Comparison of ENCODE assay signal across 11 cellular contexts in the genomic region with DNA sequence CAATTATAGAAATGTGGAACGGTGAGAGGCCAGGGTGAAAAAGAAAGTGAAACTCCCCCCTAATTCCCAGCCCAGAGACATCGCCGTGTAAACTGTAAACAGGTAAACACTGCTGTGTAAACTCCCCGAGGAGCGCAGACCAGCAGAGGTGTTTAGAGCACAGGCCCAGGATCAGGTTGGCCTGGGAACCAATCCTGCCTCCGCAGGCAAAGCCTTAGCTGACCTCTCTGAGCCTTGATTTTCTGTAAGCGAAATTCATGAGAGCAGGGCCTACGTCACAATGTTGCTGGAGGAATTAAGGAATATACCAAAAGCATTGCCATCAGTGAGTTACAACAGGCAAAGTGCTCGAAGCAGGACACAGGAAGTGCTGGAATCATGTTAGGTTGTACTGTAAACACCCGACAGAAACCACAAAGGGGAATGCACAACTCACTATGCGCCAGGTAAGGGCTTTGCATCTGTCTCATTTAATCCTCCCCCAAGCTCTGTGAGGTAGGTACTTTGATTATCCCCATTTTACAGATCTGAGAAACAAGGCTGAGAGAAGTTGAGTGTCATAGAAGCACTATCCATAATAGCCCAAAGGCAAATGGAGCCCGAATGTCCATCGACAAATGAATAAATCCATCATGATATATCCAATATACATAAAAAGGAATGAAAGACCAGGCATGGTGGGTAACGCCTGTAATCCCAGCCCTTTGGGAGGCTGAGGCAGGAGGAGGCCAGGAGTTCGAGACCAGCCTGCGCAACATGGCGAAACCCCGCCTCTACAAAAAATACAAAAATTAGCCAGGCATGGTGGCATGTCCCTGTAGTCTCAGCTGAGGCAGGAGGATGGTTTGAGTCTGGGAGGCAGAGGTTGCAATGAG. TPM values are rescaled to one million over a fixed set of nuclear protein-coding genes. Genes with fewer than 3 reads are reported as not detected.
DNase-seq lines count a peak whose midpoint lies in the region; ATAC-seq and TF ChIP-seq lines count a peak whose summit lies in the region.
"Had no signal": no experiment of that assay in that cellular context is flagged by ENCODE, and none has a peak within 500 bp of the region (broad histone marks: within the 10 kb centered on the region; RNA-seq: fewer than 3 reads in every experiment).

No MANE protein-coding gene starts in this region.

- peak overlapping the region; percentile 75 for H3K4me3 Mint-ChIP-seq in activated CD8-positive, alpha-beta memory T cell treated with anti-CD3 and anti-CD28 coated beads, Interleukin-2, amount 10 ng/mL, durations not matched to agents 7 days and 5 days
- H3K4me3 Mint-ChIP-seq in stimulated activated naive CD8-positive, alpha-beta T cell treated with anti-CD3 and anti-CD28 coated beads, Interleukin-15, amount 100 ng/mL, for 72 hours, result peak overlapping the region; percentile 47 to 68

- H3K9me3 ChIP-seq in endocrine pancreas (ENCODE audit: control insufficient read depth, low read length), result no peaks in the 10 kb centered on the region
- H3K9me3 ChIP-seq: pancreas, thyroid gland had no signal

- no peaks in the 10 kb centered on the region for H3K4me1 ChIP-seq in endocrine pancreas (ENCODE audit: control insufficient read depth, insufficient read depth, low read length)

- H3K36me3 ChIP-seq in endocrine pancreas (ENCODE audit: control insufficient read depth, insufficient read depth, low read length), result no peaks in the 10 kb centered on the region
- H3K36me3 ChIP-seq: pancreas, thyroid gland had no signal

- peak overlapping the region; percentile 90 for H3K27ac Mint-ChIP-seq in activated CD8-positive, alpha-beta memory T cell treated with anti-CD3 and anti-CD28 coated beads, Interleukin-2, amount 10 ng/mL, durations not matched to agents 7 days and 5 days
- peak overlapping the region; percentile 59 to 62 for H3K27ac Mint-ChIP-seq in stimulated activated naive CD8-positive, alpha-beta T cell treated with anti-CD3 and anti-CD28 coated beads, Interleukin-15, amount 100 ng/mL, for 72 hours

- no peaks in the 10 kb centered on the region for H3K36me3 Mint-ChIP-seq in activated CD8-positive, alpha-beta memory T cell treated with anti-CD3 and anti-CD28 coated beads, Interleukin-2, amount 10 ng/mL, durations not matched to agents 7 days and 5 days

- peak overlapping the region; percentile 48 for H3K4me3 ChIP-seq in endocrine pancreas (ENCODE audit: control insufficient read depth, insufficient read depth, low read length)
- H3K4me3 ChIP-seq: pancreas, thyroid gland had no signal

- H3K27me3 ChIP-seq in endocrine pancreas (ENCODE audit: control insufficient read depth, insufficient read depth, low read length), result no peaks in the 10 kb centered on the region
- H3K27me3 ChIP-seq: pancreas, thyroid gland had no signal

- CTCF ChIA-PET in activated CD8-positive, alpha-beta memory T cell treated with anti-CD3 and anti-CD28 coated beads, Interleukin-2, amount 10 ng/mL, durations not matched to agents 7 days and 5 days (lab: Charles Lee), result interaction anchor here (1.2 kb wide), 1 partner anchor 319 kb away, joined by 4 read pairs; no protein-coding TSS in a partner anchor

- peak; percentile 53 for DNase-seq in activated CD8-positive, alpha-beta memory T cell treated with anti-CD3 and anti-CD28 coated beads, Interleukin-2, amount 10 ng/mL, durations not matched to agents 7 days and 5 days
- no peak for DNase-seq in activated CD8-positive, alpha-beta memory T cell treated with anti-CD3 and anti-CD28 coated beads, Interleukin-2, amount 50 U/mL, for 4 hours
- no peak for DNase-seq in stimulated activated naive CD8-positive, alpha-beta T cell treated with anti-CD3 and anti-CD28 coated beads, Interleukin-15, amount 100 ng/mL, for 72 hours
- DNase-seq in NCI-H187 treated with DMSO at 0.1 percent for 48 hours (lab: John Stamatoyannopoulos, UW) (no peak), medulla oblongata (ENCODE audit: extremely low spot score) (no peak)
- no peak for DNase-seq in activated CD4-positive, CD25-positive, alpha-beta regulatory T cell (lab: John Stamatoyannopoulos, UW)
- DNase-seq: NCI-H446 treated with DMSO at 0.1 percent for 48 hours, pancreas had no signal

- peaks cover 17% of the 10 kb centered on the region for H3K4me1 Mint-ChIP-seq in activated CD8-positive, alpha-beta memory T cell treated with anti-CD3 and anti-CD28 coated beads, Interleukin-2, amount 10 ng/mL, durations not matched to agents 7 days and 5 days
- H3K4me1 Mint-ChIP-seq in stimulated activated naive CD8-positive, alpha-beta T cell treated with anti-CD3 and anti-CD28 coated beads, Interleukin-15, amount 100 ng/mL, for 72 hours, result peaks cover 7% of the 10 kb centered on the region

- peak; percentile 79 for ATAC-seq in activated CD8-positive, alpha-beta memory T cell treated with anti-CD3 and anti-CD28 coated beads, Interleukin-2, amount 10 ng/mL, durations not matched to agents 7 days and 5 days
- ATAC-seq in stimulated activated naive CD8-positive, alpha-beta T cell treated with anti-CD3 and anti-CD28 coated beads, Interleukin-15, amount 100 ng/mL, for 72 hours, result no peak
- ATAC-seq: pancreas had no signal

- no peak overlapping the region for H3K9ac ChIP-seq in endocrine pancreas (ENCODE audit: control insufficient read depth, insufficient read depth, low read length)

- H3K27me3 Mint-ChIP-seq in activated CD8-positive, alpha-beta memory T cell treated with anti-CD3 and anti-CD28 coated beads, Interleukin-2, amount 10 ng/mL, durations not matched to agents 7 days and 5 days, result no peaks in the 10 kb centered on the region
- H3K27me3 Mint-ChIP-seq in stimulated activated naive CD8-positive, alpha-beta T cell treated with anti-CD3 and anti-CD28 coated beads, Interleukin-15, amount 100 ng/mL, for 72 hours, result no peaks in the 10 kb centered on the region

- no peaks in the 10 kb centered on the region for H3K9me3 Mint-ChIP-seq in activated CD8-positive, alpha-beta memory T cell treated with anti-CD3 and anti-CD28 coated beads, Interleukin-2, amount 10 ng/mL, durations not matched to agents 7 days and 5 days (ENCODE audit: low read depth)
- H3K9me3 Mint-ChIP-seq in stimulated activated naive CD8-positive, alpha-beta T cell treated with anti-CD3 and anti-CD28 coated beads, Interleukin-15, amount 100 ng/mL, for 72 hours, result no peaks in the 10 kb centered on the region

TF ChIP-seq in PFSK-1, 5 proteins besides CTCF, POLR2A, EP300 and RAD21:
- no peak for TF ChIP-seq TAF1 (IDR thresholded peaks at IDR 0.05; ENCODE audit: borderline replicate concordance, insufficient read depth, low read length)
- TF ChIP-seq, protein P1, sequence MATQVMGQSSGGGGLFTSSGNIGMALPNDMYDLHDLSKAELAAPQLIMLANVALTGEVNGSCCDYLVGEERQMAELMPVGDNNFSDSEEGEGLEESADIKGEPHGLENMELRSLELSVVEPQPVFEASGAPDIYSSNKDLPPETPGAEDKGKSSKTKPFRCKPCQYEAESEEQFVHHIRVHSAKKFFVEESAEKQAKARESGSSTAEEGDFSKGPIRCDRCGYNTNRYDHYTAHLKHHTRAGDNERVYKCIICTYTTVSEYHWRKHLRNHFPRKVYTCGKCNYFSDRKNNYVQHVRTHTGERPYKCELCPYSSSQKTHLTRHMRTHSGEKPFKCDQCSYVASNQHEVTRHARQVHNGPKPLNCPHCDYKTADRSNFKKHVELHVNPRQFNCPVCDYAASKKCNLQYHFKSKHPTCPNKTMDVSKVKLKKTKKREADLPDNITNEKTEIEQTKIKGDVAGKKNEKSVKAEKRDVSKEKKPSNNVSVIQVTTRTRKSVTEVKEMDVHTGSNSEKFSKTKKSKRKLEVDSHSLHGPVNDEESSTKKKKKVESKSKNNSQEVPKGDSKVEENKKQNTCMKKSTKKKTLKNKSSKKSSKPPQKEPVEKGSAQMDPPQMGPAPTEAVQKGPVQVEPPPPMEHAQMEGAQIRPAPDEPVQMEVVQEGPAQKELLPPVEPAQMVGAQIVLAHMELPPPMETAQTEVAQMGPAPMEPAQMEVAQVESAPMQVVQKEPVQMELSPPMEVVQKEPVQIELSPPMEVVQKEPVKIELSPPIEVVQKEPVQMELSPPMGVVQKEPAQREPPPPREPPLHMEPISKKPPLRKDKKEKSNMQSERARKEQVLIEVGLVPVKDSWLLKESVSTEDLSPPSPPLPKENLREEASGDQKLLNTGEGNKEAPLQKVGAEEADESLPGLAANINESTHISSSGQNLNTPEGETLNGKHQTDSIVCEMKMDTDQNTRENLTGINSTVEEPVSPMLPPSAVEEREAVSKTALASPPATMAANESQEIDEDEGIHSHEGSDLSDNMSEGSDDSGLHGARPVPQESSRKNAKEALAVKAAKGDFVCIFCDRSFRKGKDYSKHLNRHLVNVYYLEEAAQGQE (IDR thresholded peaks at IDR 0.05; ENCODE audit: insufficient read depth in 1 of 2, low read depth in 2 of 2, low read length in 2 of 2), result no peak
- no peak for TF ChIP-seq POLR2AphosphoS5 (IDR thresholded peaks at IDR 0.05; ENCODE audit: low read depth, low read length)
- TF ChIP-seq FOXP2 (optimal IDR thresholded peaks at IDR 0.05; ENCODE audit: borderline replicate concordance, extremely low read depth, extremely low read length, insufficient read depth), result peak; percentile 9

RNA-seq across cellular contexts. Expression of a gene that starts 30.7 kb away (rescaled TPM):
- total RNA-seq in activated CD8-positive, alpha-beta memory T cell treated with anti-CD3 and anti-CD28 coated beads, Interleukin-2, amount 10 ng/mL, durations not matched to agents 7 days and 5 days, result 10 to 100 TPM; 17.5 to 19.8 TPM
- polyA plus RNA-seq in PFSK-1 (2012; ENCODE audit: insufficient read length, low read depth), result 4.6 TPM

RNA-seq across cellular contexts. Expression of a gene that starts 35.9 kb away (rescaled TPM):
- total RNA-seq in activated CD8-positive, alpha-beta memory T cell treated with anti-CD3 and anti-CD28 coated beads, Interleukin-2, amount 10 ng/mL, durations not matched to agents 7 days and 5 days, result 10 to 100 TPM; 21.8 to 22.3 TPM
- 28.5 TPM for polyA plus RNA-seq in PFSK-1 (2012; ENCODE audit: insufficient read length, low read depth)

RNA-seq across cellular contexts. Expression of a gene that starts 42.2 kb away (rescaled TPM):
- total RNA-seq in activated CD8-positive, alpha-beta memory T cell treated with anti-CD3 and anti-CD28 coated beads, Interleukin-2, amount 10 ng/mL, durations not matched to agents 7 days and 5 days, result 10 to 100 TPM; 60.7 to 61.9 TPM
- polyA plus RNA-seq in PFSK-1 (2012; ENCODE audit: insufficient read length, low read depth), result 19.1 TPM

RNA-seq across cellular contexts. Expression of a gene that starts 58.2 kb away (rescaled TPM):
- 1 to 10 TPM; 1.3 to 5.6 TPM for total RNA-seq in activated CD8-positive, alpha-beta memory T cell treated with anti-CD3 and anti-CD28 coated beads, Interleukin-2, amount 10 ng/mL, durations not matched to agents 7 days and 5 days
- polyA plus RNA-seq in PFSK-1 (2012; ENCODE audit: insufficient read length, low read depth), result 116 TPM
